22 cellular contexts compared by ENCODE assay signal in the genomic region with DNA sequence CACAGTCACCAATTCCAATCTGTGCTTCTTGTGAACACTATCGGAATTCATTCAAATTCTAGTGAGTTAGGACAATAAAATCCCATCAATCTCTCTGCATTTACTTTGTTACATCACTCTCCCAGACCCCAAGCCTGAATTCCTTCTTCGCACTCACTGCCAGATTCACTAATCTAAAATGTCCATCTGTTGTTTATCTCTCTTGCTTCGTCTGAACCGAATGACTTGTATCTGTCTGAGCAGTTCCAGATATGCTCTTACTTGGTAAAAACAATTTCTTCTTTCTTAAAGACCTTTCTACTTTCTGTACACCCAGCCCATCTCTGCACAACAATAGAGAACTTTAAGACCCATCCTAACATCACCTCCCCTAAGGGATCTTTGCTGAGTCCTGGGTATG. TPM values are rescaled to one million over a fixed set of nuclear protein-coding genes. Genes with fewer than 3 reads are reported as not detected.
"Had no signal": no experiment of that assay in that cellular context is flagged by ENCODE, and none has a peak within 500 bp of the region (broad histone marks: within the 10 kb centered on the region; RNA-seq: fewer than 3 reads in every experiment).

No MANE protein-coding gene starts in this region.

- H3K27me3 ChIP-seq: SJSA1 had no signal

- DNase-seq: KBM-7, MV-4-11, NCI-H1048, NCI-H1105, NCI-H1417, NCI-H1436 treated with DMSO at 0.1 percent for 48 hours, NCI-H1694, NCI-H187 treated with DMSO at 0.1 percent for 48 hours, NCI-H2029 treated with DMSO at 0.1 percent for 48 hours, NCI-H2227 treated with DMSO at 0.1 percent for 48 hours, NCI-H69, NCI-H774, Right ventricle myocardium superior, RPMI8226, SIG-M5 had no signal

- H3K4me1 ChIP-seq: SJSA1 had no signal

- H3K27ac ChIP-seq: HL-60, SJSA1, SK-N-MC had no signal

- H3K36me3 ChIP-seq: SJSA1 had no signal

- FAIRE-seq: RCC 7860 had no signal

- H3K9me3 ChIP-seq: SJSA1 had no signal

- H3K4me3 ChIP-seq: SJSA1, SK-N-MC had no signal

RNA-seq across cellular contexts. Expression of gene MMP10, which starts 7.0 kb away (rescaled TPM):
- total RNA-seq: LHCN-M2, Right ventricle myocardium superior had no signal

RNA-seq across cellular contexts. Expression of gene MMP1, which starts 24.6 kb away (rescaled TPM):
- total RNA-seq: Right ventricle myocardium superior had no signal

RNA-seq across cellular contexts. Expression of gene MMP8, which starts 48.6 kb away (rescaled TPM):
- total RNA-seq: LHCN-M2, MCF 10A, NCI-H460, Right ventricle myocardium superior, SJSA1 had no signal
